Comparison of ENCODE assay signal across 1 cellular context in genomic region chr3:72144773-72145505, GRCh38.
TF ChIP-seq lines count a peak whose summit lies in the region.

No MANE protein-coding gene starts in this region.

TF ChIP-seq in H1, 55 proteins besides CTCF, POLR2A, EP300 and RAD21 (continued from another document):
- no peak for TF ChIP-seq MAFK (IDR thresholded peaks at IDR 0.05; ENCODE audit: low read depth, low read length)
TF ChIP-seq in H1: peak in this region for 0.
